23 cellular contexts compared by ENCODE assay signal in genomic region chr16:83027973-83028372, GRCh38.
"Had no signal": no experiment of that assay in that cellular context is flagged by ENCODE, and none has a peak within 500 bp of the region (broad histone marks: within the 10 kb centered on the region; RNA-seq: fewer than 3 reads in every experiment).

No MANE protein-coding gene starts in this region.

- H3K36me3 ChIP-seq: colonic mucosa, esophagus muscularis mucosa, gastroesophageal sphincter, heart left ventricle, left ventricle myocardium inferior, lower lobe of right lung had no signal

- H3K4me3 ChIP-seq: colonic mucosa, dorsolateral prefrontal cortex, esophagus muscularis mucosa, gastroesophageal sphincter, heart left ventricle, hepatocyte, left ventricle myocardium inferior, lower lobe of right lung, mucosa of descending colon had no signal

- H3K27ac Mint-ChIP-seq: dendritic cell treated with granulocyte-macrophage colony-stimulating factor and Interleukin-4, amounts not matched to agents 40 ng/mL and 50 ng/mL, for 4 days; immature natural killer cell; mesothelial cell of epicardium; naive B cell had no signal

- H3K4me2 ChIP-seq: hepatocyte had no signal

- H3K27ac ChIP-seq: colonic mucosa, dorsolateral prefrontal cortex, esophagus muscularis mucosa, foreskin keratinocyte, gastroesophageal sphincter, heart left ventricle, hepatocyte, left ventricle myocardium inferior, lower lobe of right lung had no signal

- DNase-seq: colonic mucosa; cortex of kidney; dorsolateral prefrontal cortex; effector CD4-positive, alpha-beta T cell; effector memory CD4-positive, alpha-beta T cell; foreskin keratinocyte; heart left ventricle; immature natural killer cell; islet precursor cell; kidney; kidney glomerular epithelial cell; left colon; left ventricle myocardium inferior; lower lobe of right lung; mesenchymal stem cell; mucosa of descending colon; naive B cell had no signal

- H3K4me1 Mint-ChIP-seq: mesothelial cell of epicardium, naive B cell had no signal

- H3K27me3 ChIP-seq: colonic mucosa, dorsolateral prefrontal cortex, esophagus muscularis mucosa, foreskin keratinocyte, gastroesophageal sphincter, heart left ventricle, hepatocyte had no signal

- ATAC-seq: foreskin keratinocyte, gastroesophageal sphincter, heart left ventricle, left colon, left lobe of liver, lower lobe of right lung, mucosa of descending colon had no signal

- H3K9me3 ChIP-seq: colonic mucosa, esophagus muscularis mucosa, gastroesophageal sphincter, left ventricle myocardium inferior, lower lobe of right lung, mucosa of descending colon had no signal

- H3K36me3 Mint-ChIP-seq: immature natural killer cell, mesothelial cell of epicardium, naive B cell had no signal

- H2AFZ ChIP-seq: hepatocyte had no signal

- H3K4me3 Mint-ChIP-seq: dendritic cell treated with granulocyte-macrophage colony-stimulating factor and Interleukin-4, amounts not matched to agents 40 ng/mL and 50 ng/mL, for 4 days; immature natural killer cell; mesothelial cell of epicardium; naive B cell had no signal

- H3K4me1 ChIP-seq: colonic mucosa, esophagus muscularis mucosa, foreskin keratinocyte, gastroesophageal sphincter, lower lobe of right lung had no signal
